18 cellular contexts compared by ENCODE assay signal in the genomic region with DNA sequence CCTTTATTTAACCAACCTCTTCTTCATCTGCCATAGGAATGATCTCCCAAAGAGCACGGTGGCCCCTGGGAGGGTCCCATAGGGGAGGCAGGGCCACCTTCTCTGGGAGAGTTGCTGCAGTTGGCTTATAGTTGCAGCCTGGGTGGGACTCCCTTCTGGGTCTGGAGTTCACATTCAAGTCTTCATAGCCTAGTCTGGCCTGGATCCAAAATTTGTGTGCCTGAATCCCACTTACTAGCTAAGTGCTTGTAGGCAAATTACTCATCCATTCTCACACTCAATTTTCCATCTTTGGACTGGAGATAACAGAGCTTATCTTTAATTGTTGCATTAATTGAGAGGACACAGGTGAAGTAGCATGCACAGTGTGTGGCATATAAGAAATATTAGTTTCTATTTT.
DNase-seq lines count a peak whose midpoint lies in the region; ATAC-seq and TF ChIP-seq lines count a peak whose summit lies in the region.
"Had no signal": no experiment of that assay in that cellular context is flagged by ENCODE, and none has a peak within 500 bp of the region (broad histone marks: within the 10 kb centered on the region; RNA-seq: fewer than 3 reads in every experiment).

No MANE protein-coding gene starts in this region.

- H3K4me3 ChIP-seq in vagina = no peak overlapping the region

- intact Hi-C loops in vagina (cut with DNase I) = no loop called here

- H3K27ac Mint-ChIP-seq in chondrocyte (ENCODE audit: unreplicated experiment) = peak overlapping the region; percentile 67
- no peak overlapping the region for H3K27ac Mint-ChIP-seq in activated naive CD8-positive, alpha-beta T cell treated with anti-CD3 and anti-CD28 coated beads, Interleukin-2, amount 50 U/mL, for 24 hours
- H3K27ac Mint-ChIP-seq: CD4-positive, alpha-beta T cell; IgD-negative memory B cell had no signal

- peak; percentile 35 for DNase-seq in Daoy (ENCODE audit: low read depth)
- peak; percentile 79 for DNase-seq in NCI-H226
- DNase-seq in chondrocyte (ENCODE audit: low spot score) = no peak
- peak; percentile 41 for DNase-seq in renal cortical epithelial cell (ENCODE audit: low read depth)
- DNase-seq in vagina (ENCODE audit: extremely low spot score in 2 of 2) = no peak
- no peak for DNase-seq in activated naive CD8-positive, alpha-beta T cell treated with anti-CD3 and anti-CD28 coated beads, Interleukin-2, amount 50 U/mL, for 24 hours
- DNase-seq in NCI-H748 treated with DMSO at 0.1 percent for 48 hours (lab: John Stamatoyannopoulos, UW) = no peak
- DNase-seq: Calu3; CD4-positive, alpha-beta T cell; DMS53; Kasumi-1; NCI-H1930; NCI-H2171 treated with DMSO at 0.1 percent for 48 hours; NCI-H510A; NK-92 treated with Interleukin-12 subunit alpha and Interleukin-12 subunit beta, amount 100 ng/mL, for 24 hours had no signal

- H3K27ac ChIP-seq in vagina = no peak overlapping the region
- H3K27ac ChIP-seq: RWPE1 had no signal

- H3K27me3 Mint-ChIP-seq in chondrocyte (ENCODE audit: low read depth) = peaks cover 12% of the 10 kb centered on the region
- H3K27me3 Mint-ChIP-seq in activated naive CD8-positive, alpha-beta T cell treated with anti-CD3 and anti-CD28 coated beads, Interleukin-2, amount 50 U/mL, for 24 hours = peaks cover 22% of the 10 kb centered on the region

- TF ChIP-seq CTCF in chondrocyte (IDR thresholded peaks at IDR 0.05) = no peak
- no peak for TF ChIP-seq CTCF in vagina (IDR thresholded peaks at IDR 0.05)

- H3K36me3 Mint-ChIP-seq in chondrocyte (ENCODE audit: low read depth) = no peaks in the 10 kb centered on the region
- no peaks in the 10 kb centered on the region for H3K36me3 Mint-ChIP-seq in activated naive CD8-positive, alpha-beta T cell treated with anti-CD3 and anti-CD28 coated beads, Interleukin-2, amount 50 U/mL, for 24 hours (ENCODE audit: low read depth)
- H3K36me3 Mint-ChIP-seq: IgD-negative memory B cell had no signal

- no peaks in the 10 kb centered on the region for H3K36me3 ChIP-seq in vagina

- no peak for TF ChIP-seq POLR2A in vagina (IDR thresholded peaks at IDR 0.05)

- H3K4me1 ChIP-seq in vagina = no peaks in the 10 kb centered on the region

- no peak overlapping the region for H3K4me3 Mint-ChIP-seq in chondrocyte (ENCODE audit: unreplicated experiment)
- no peak overlapping the region for H3K4me3 Mint-ChIP-seq in activated naive CD8-positive, alpha-beta T cell treated with anti-CD3 and anti-CD28 coated beads, Interleukin-2, amount 50 U/mL, for 24 hours
- H3K4me3 Mint-ChIP-seq: CD4-positive, alpha-beta T cell; IgD-negative memory B cell had no signal

- ATAC-seq in activated naive CD8-positive, alpha-beta T cell treated with anti-CD3 and anti-CD28 coated beads, Interleukin-2, amount 50 U/mL, for 24 hours = no peak
- ATAC-seq in HG03432 (IDR thresholded peaks at IDR 0.05; ENCODE audit: unreplicated experiment) = no peak

- no peaks in the 10 kb centered on the region for H3K9me3 ChIP-seq in vagina

- H3K27me3 ChIP-seq in vagina = no peaks in the 10 kb centered on the region

- peaks cover 17% of the 10 kb centered on the region for H3K4me1 Mint-ChIP-seq in chondrocyte (ENCODE audit: low read depth)
- no peaks in the 10 kb centered on the region for H3K4me1 Mint-ChIP-seq in activated naive CD8-positive, alpha-beta T cell treated with anti-CD3 and anti-CD28 coated beads, Interleukin-2, amount 50 U/mL, for 24 hours
- H3K4me1 Mint-ChIP-seq: IgD-negative memory B cell had no signal

- peaks cover 7% of the 10 kb centered on the region for H3K9me3 Mint-ChIP-seq in chondrocyte (ENCODE audit: low read depth)
- H3K9me3 Mint-ChIP-seq in activated naive CD8-positive, alpha-beta T cell treated with anti-CD3 and anti-CD28 coated beads, Interleukin-2, amount 50 U/mL, for 24 hours = no peaks in the 10 kb centered on the region
- H3K9me3 Mint-ChIP-seq: CD4-positive, alpha-beta T cell had no signal

Comparison
In these comparisons a context has a peak if more than half of its experiments do, and no peak if none do; other contexts are left out.
1. DNase-seq: peak in Daoy (single experiment), NCI-H226 (single experiment) and renal cortical epithelial cell (single experiment); none in chondrocyte (single experiment), vagina (0 of 2), activated naive CD8-positive, alpha-beta T cell treated with anti-CD3 and anti-CD28 coated beads, Interleukin-2, amount 50 U/mL, for 24 hours (single experiment) and NCI-H748 treated with DMSO at 0.1 percent for 48 hours (single experiment).